Comparison of ENCODE assay signal across 8 cellular contexts in the genomic region with DNA sequence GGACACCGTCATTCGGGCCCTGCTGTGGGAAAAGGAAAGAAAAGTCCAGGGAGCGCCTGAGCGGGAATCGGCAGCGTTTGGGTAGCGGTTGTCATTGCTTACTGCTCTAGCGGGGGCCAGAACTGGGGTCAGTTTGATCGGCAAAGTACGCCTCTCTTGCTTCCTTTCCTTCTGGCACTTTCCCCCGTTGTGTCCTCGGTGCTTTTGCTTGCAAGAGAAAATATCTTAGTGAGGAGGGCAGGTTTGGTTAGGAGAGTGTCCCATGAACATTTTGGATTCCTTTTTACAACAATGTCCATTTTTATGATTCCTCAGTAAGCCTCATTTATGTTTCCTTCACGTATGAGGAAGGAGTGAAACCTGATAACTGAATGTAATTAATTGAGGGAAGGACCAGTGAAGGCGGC. TPM values are rescaled to one million over a fixed set of nuclear protein-coding genes. Genes with fewer than 3 reads are reported as not detected.
A peak's percentile ranks its signal among the peaks of the same experiment; 100 is the strongest.
DNase-seq lines count a peak whose midpoint lies in the region; ATAC-seq and TF ChIP-seq lines count a peak whose summit lies in the region.

No MANE protein-coding gene starts in this region.

- DNase-seq in NCI-H2171 treated with DMSO at 0.1 percent for 48 hours (lab: John Stamatoyannopoulos, UW) = peak; percentile 50
- DNase-seq in NCI-H2171 (lab: John Stamatoyannopoulos, UW) = no peak
- no peak for DNase-seq in OCI-LY7 (ENCODE audit: low spot score)
- no peak for DNase-seq in effector memory CD4-positive, alpha-beta T cell
- DNase-seq in neuronal stem cell (ENCODE audit: low spot score) = no peak
- no peak for DNase-seq in stimulated activated CD4-positive, alpha-beta T cell treated with anti-CD3 and anti-CD28 coated beads, Interleukin-4, amount 100 ng/mL, for 4 hours
- no peak for DNase-seq in G401 (ENCODE audit: low spot score)

- H3K23ac ChIP-seq in neuronal stem cell (ENCODE audit: low read depth, low read length, poor library complexity) = peak overlapping the region; percentile 100

- ATAC-seq in GM21619 (IDR thresholded peaks at IDR 0.05; ENCODE audit: unreplicated experiment) = no peak

- CTCF ChIA-PET in OCI-LY7 (lab: Charles Lee; ENCODE audit: unreplicated experiment) = no interaction called here

- H2BK120ac ChIP-seq in neuronal stem cell (ENCODE audit: low read depth, low read length) = no peak overlapping the region

- H3K36me3 ChIP-seq in OCI-LY7 (ENCODE audit: insufficient read depth, low read length) (peaks cover 65% of the 10 kb centered on the region), neuronal stem cell (replicated peaks in 1 of 2; ENCODE audit: control insufficient read depth in 2 of 2, insufficient read depth in 2 of 2, low read length in 2 of 2) (peaks cover 15 to 71% of the 10 kb centered on the region in 2 donors)
- peaks cover 18% of the 10 kb centered on the region for H3K36me3 ChIP-seq in effector memory CD4-positive, alpha-beta T cell (ENCODE audit: control insufficient read depth, insufficient read depth, low read length)

- WGBS in neuronal stem cell (ENCODE audit: extremely low coverage in 2 of 2, insufficient read length in 2 of 2, insufficient replicate concordance in 1 of 2), 2 donors = no CpG with 5 or more reads among the region's 14 CpGs

- H3K79me2 ChIP-seq in OCI-LY7 (ENCODE audit: insufficient read depth, low read depth, low read length) = peaks cover 28% of the 10 kb centered on the region

- peak overlapping the region; percentile 100 for H3K18ac ChIP-seq in neuronal stem cell (ENCODE audit: low read length)

- H3K79me1 ChIP-seq in neuronal stem cell (ENCODE audit: low read depth, low read length) = peaks cover 3% of the 10 kb centered on the region

- no peak overlapping the region for H2BK12ac ChIP-seq in neuronal stem cell (ENCODE audit: low read length)

- H3K27me3 ChIP-seq in effector memory CD4-positive, alpha-beta T cell (replicated peaks; ENCODE audit: control insufficient read depth, insufficient read depth, low read length, poor library complexity, severe bottlenecking) = no peaks in the 10 kb centered on the region
- no peaks in the 10 kb centered on the region for H3K27me3 ChIP-seq in neuronal stem cell (ENCODE audit: control insufficient read depth in 3 of 3, insufficient read depth in 3 of 3, low read depth in 1 of 3, low read length in 3 of 3)

- H3K4me1 ChIP-seq in OCI-LY7 (ENCODE audit: insufficient read depth, low read length, poor library complexity, severe bottlenecking) (peaks cover 25% of the 10 kb centered on the region), neuronal stem cell (ENCODE audit: control insufficient read depth in 2 of 2, insufficient read depth in 1 of 2, low read depth in 1 of 2, low read length in 2 of 2) (peaks cover 2 to 6% of the 10 kb centered on the region in 2 donors)
- H3K4me1 ChIP-seq in effector memory CD4-positive, alpha-beta T cell (ENCODE audit: control insufficient read depth, insufficient read depth, low read length, poor library complexity, severe bottlenecking) = peaks cover 6% of the 10 kb centered on the region

- H3K27ac ChIP-seq in OCI-LY7 (ENCODE audit: low read depth, low read length, poor library complexity, severe bottlenecking) (peak overlapping the region; percentile 56), neuronal stem cell (replicated peaks; ENCODE audit: low read length) (peak overlapping the region; percentile 90)
- peak overlapping the region; percentile 66 for H3K27ac ChIP-seq in effector memory CD4-positive, alpha-beta T cell (ENCODE audit: insufficient read depth, low read length, poor library complexity, severe bottlenecking)

- H2AFZ ChIP-seq in OCI-LY7 (ENCODE audit: low read length) (peak overlapping the region; percentile 66), neuronal stem cell (ENCODE audit: low read length) (peak overlapping the region; percentile 98)

- no peaks in the 10 kb centered on the region for H3K9me2 ChIP-seq in OCI-LY7 (ENCODE audit: insufficient read depth, low read length)

- no TSS peak for BruUV-seq in OCI-LY7 (replicated peaks; lab: Mats Ljungman, UMichigan)

- H3K9me3 ChIP-seq in OCI-LY7 (ENCODE audit: low read length) (no peaks in the 10 kb centered on the region), neuronal stem cell (replicated peaks in 1 of 2; ENCODE audit: control insufficient read depth in 2 of 2, insufficient read depth in 1 of 2, low read depth in 1 of 2, low read length in 2 of 2) (no peaks in the 10 kb centered on the region)
- no peaks in the 10 kb centered on the region for H3K9me3 ChIP-seq in effector memory CD4-positive, alpha-beta T cell (ENCODE audit: control insufficient read depth, low read length)

- H2AK5ac ChIP-seq in neuronal stem cell (ENCODE audit: low read depth, low read length) = no peak overlapping the region

- in situ Hi-C loops in G401 (cut with HindIII; ENCODE audit: low sequenced_read_pairs) = no loop called here

- H3K4me3 ChIP-seq in OCI-LY7 (ENCODE audit: low read depth, low read length, poor library complexity, severe bottlenecking) = peak overlapping the region; percentile 98
- peak overlapping the region; percentile 73 for H3K4me3 ChIP-seq in effector memory CD4-positive, alpha-beta T cell (ENCODE audit: insufficient read depth, low read depth, low read length, poor library complexity, severe bottlenecking)
- H3K4me3 ChIP-seq in neuronal stem cell (ENCODE audit: low read length in 2 of 2) = peak overlapping the region; percentile 93 to 99

- H3K4ac ChIP-seq in neuronal stem cell (ENCODE audit: low read length) = no peak overlapping the region

- no peak overlapping the region for H4K91ac ChIP-seq in neuronal stem cell (ENCODE audit: low read depth, low read length, poor library complexity)

- peak overlapping the region; percentile 87 for H3K9ac ChIP-seq in neuronal stem cell (ENCODE audit: low read depth, low read length, poor library complexity)

- TF ChIP-seq CTCF in OCI-LY7 (conservative IDR thresholded peaks at IDR 0.05; ENCODE audit: low read length) = no peak

- intact Hi-C loops in OCI-LY7 (cut with micrococcal nuclease; ENCODE audit: unreplicated experiment) = no loop called here

- peak overlapping the region; percentile 88 for H2BK5ac ChIP-seq in neuronal stem cell (ENCODE audit: low read length)

- POLR2A ChIA-PET in OCI-LY7 (lab: Charles Lee) = interaction anchor here (0.6 kb wide), 1 partner anchor 67 kb away, joined by 3 read pairs; no protein-coding TSS in a partner anchor

- H4K8ac ChIP-seq in neuronal stem cell (ENCODE audit: low read depth, low read length) = no peak overlapping the region

- no peak overlapping the region for H2BK15ac ChIP-seq in neuronal stem cell (ENCODE audit: low read length)

- peak overlapping the region; percentile 83 for H3K4me2 ChIP-seq in OCI-LY7 (ENCODE audit: low read length)
- peak overlapping the region; percentile 69 for H3K4me2 ChIP-seq in neuronal stem cell (ENCODE audit: insufficient read depth, low read length, poor library complexity, severe bottlenecking)

- no peak overlapping the region for H3K14ac ChIP-seq in neuronal stem cell (ENCODE audit: low read length)

- H4K20me1 ChIP-seq in OCI-LY7 (ENCODE audit: insufficient read depth, low read length) = no peaks in the 10 kb centered on the region

RNA-seq across cellular contexts. Expression of a gene that starts 0.7 kb away (rescaled TPM):
- total RNA-seq in OCI-LY7 (2014; rRNA removed; shearing (Covaris generic)) = 13.2 and 24.0 TPM in 2 replicates
- 45.0 and 52.0 TPM in 2 replicates for total RNA-seq in OCI-LY7 (2022)
- polyA plus RNA-seq in neuronal stem cell (2013, experiment 1 of 2) = 23.9 TPM
- 22.3 TPM for polyA plus RNA-seq in neuronal stem cell (2013, experiment 2 of 2)
- 14.2 and 15.7 TPM in 2 replicates for total RNA-seq in G401 (2014; rRNA removed; shearing (Covaris generic))

RNA-seq across cellular contexts. Expression of a gene that starts 58.1 kb away (rescaled TPM):
- total RNA-seq in OCI-LY7 (2014; rRNA removed; shearing (Covaris generic)) = 20.2 and 20.5 TPM in 2 replicates
- 48.9 and 50.2 TPM in 2 replicates for total RNA-seq in OCI-LY7 (2022)
- 24.5 TPM for polyA plus RNA-seq in neuronal stem cell (2013, experiment 1 of 2)
- 25.1 TPM for polyA plus RNA-seq in neuronal stem cell (2013, experiment 2 of 2)
- total RNA-seq in G401 (2014; rRNA removed; shearing (Covaris generic)) = 41.8 and 48.2 TPM in 2 replicates
